Comparison of ENCODE assay signal across 29 cellular contexts in genomic region chr13:73893833-73894232, GRCh38.
"Had no signal": no experiment of that assay in that cellular context is flagged by ENCODE, and none has a peak within 500 bp of the region (broad histone marks: within the 10 kb centered on the region; RNA-seq: fewer than 3 reads in every experiment).

No MANE protein-coding gene starts in this region.

- H3K4me1 ChIP-seq: lower lobe of right lung, parathyroid adenoma, psoas muscle, stomach, thyroid gland, upper lobe of left lung had no signal

- H3K27me3 Mint-ChIP-seq: naive B cell; stimulated activated naive B cell treated with anti-CD40 and anti-IgM and Interleukin-4, amounts not matched to agents 10 μg/mL and 1 μg/mL and 100 μg/mL, for 72 hours had no signal

- ATAC-seq: left lobe of liver; lower lobe of right lung; natural killer cell; psoas muscle; sciatic nerve; stimulated activated naive B cell treated with anti-CD40 and anti-IgM and Interleukin-4, amounts not matched to agents 10 μg/mL and 1 μg/mL and 100 μg/mL, for 72 hours; stimulated activated naive CD8-positive, alpha-beta T cell treated with anti-CD3 and anti-CD28 coated beads, Interleukin-15, Interleukin-2, amounts not matched to agents 100 U/mL and 50 U/mL, for 24 hours had no signal

- H3K36me3 ChIP-seq: lower lobe of right lung, neural progenitor cell, neutrophil, stomach, thyroid gland, transverse colon, upper lobe of left lung, vagina had no signal

- H3K36me3 Mint-ChIP-seq: mesothelial cell of epicardium, natural killer cell, neural progenitor cell had no signal

- DNase-seq: islet precursor cell; lower lobe of right lung; mammary epithelial cell; mesenchymal stem cell; naive B cell; natural killer cell; nephron progenitor cell; occipital lobe; psoas muscle; stimulated activated CD4-positive, alpha-beta T cell treated with anti-CD3 and anti-CD28 coated beads, Interleukin-12 subunit alpha, Interleukin-12 subunit beta, amount 100 ng/mL, for 4 hours; stimulated activated CD4-positive, alpha-beta T cell treated with anti-CD3 and anti-CD28 coated beads, Interleukin-15, amount 100 ng/mL, for 24 hours; stimulated activated CD4-positive, alpha-beta T cell treated with anti-CD3 and anti-CD28 coated beads, Interleukin-2, amount 100 ng/mL, for 24 hours; stimulated activated CD4-positive, alpha-beta T cell treated with anti-CD3 and anti-CD28 coated beads, Interleukin-4, amount 100 ng/mL, for 1 hour; stimulated activated naive B cell treated with anti-CD40 and anti-IgM and Interleukin-4, amounts not matched to agents 10 μg/mL and 1 μg/mL and 100 μg/mL, for 72 hours; stimulated activated naive CD8-positive, alpha-beta T cell treated with anti-CD3 and anti-CD28 coated beads, Interleukin-15, Interleukin-2, amounts not matched to agents 100 U/mL and 50 U/mL, for 24 hours; stomach; testis; thyroid gland; transverse colon; upper lobe of left lung had no signal

- H3K27ac Mint-ChIP-seq: mesothelial cell of epicardium; natural killer cell; nephron progenitor cell; neural progenitor cell; stimulated activated naive B cell treated with anti-CD40 and anti-IgM and Interleukin-4, amounts not matched to agents 10 μg/mL and 1 μg/mL and 100 μg/mL, for 72 hours had no signal

- H3K27ac ChIP-seq: hepatocyte, lower lobe of right lung, neural progenitor cell, neutrophil, parathyroid adenoma, psoas muscle, skin epidermis, stomach, testis, thyroid gland, transverse colon, upper lobe of left lung, vagina had no signal

- H3K9me3 Mint-ChIP-seq: mesothelial cell of epicardium; naive B cell; natural killer cell; nephron progenitor cell; neural progenitor cell; stimulated activated naive B cell treated with anti-CD40 and anti-IgM and Interleukin-4, amounts not matched to agents 10 μg/mL and 1 μg/mL and 100 μg/mL, for 72 hours had no signal

- H3K4me1 Mint-ChIP-seq: neural progenitor cell had no signal

- H3K9me3 ChIP-seq: lower lobe of right lung, neutrophil, psoas muscle, stomach, testis, thyroid gland, transverse colon, upper lobe of left lung, vagina had no signal

- H3K27me3 ChIP-seq: hepatocyte, neural progenitor cell, neutrophil, stomach, testis, thyroid gland, transverse colon, upper lobe of left lung, vagina had no signal

- H3K4me3 Mint-ChIP-seq: mesothelial cell of epicardium; naive B cell; natural killer cell; nephron progenitor cell; neural progenitor cell; stimulated activated naive B cell treated with anti-CD40 and anti-IgM and Interleukin-4, amounts not matched to agents 10 μg/mL and 1 μg/mL and 100 μg/mL, for 72 hours had no signal

- H3K4me3 ChIP-seq: hepatocyte, lower lobe of right lung, neural progenitor cell, psoas muscle, skin epidermis, stomach, testis, thyroid gland, transverse colon, upper lobe of left lung, vagina had no signal
